ENCODE assay signal across 1 cellular context in the genomic region with DNA sequence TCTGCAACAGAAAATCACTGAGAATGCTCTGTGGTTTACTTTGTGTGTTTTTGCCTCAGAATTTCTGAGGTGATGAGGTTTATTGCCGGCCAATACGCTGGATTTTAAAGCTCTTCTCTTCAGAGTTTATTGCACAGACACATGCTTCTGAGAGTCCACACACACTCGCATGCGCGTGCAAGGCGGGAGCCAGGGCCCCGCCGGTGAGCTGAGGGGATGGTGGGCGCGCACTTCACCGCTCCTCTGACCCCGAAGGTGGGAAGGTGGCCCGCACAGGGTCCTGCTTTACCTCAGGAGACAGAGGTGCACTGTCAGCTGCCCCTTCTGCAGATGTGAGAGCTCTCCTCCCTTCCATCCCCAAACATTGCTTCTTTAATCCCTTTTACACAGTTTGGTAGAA.
TF ChIP-seq lines count a peak whose summit lies in the region.

No MANE protein-coding gene starts in this region.

TF ChIP-seq in H1, 55 proteins besides CTCF, POLR2A, EP300 and RAD21:
- no peak for TF ChIP-seq PHF8 (conservative IDR thresholded peaks at IDR 0.05; ENCODE audit: low read depth, low read length)
- TF ChIP-seq SIRT6 (IDR thresholded peaks at IDR 0.05; ENCODE audit: low read length), result no peak
- no peak for TF ChIP-seq JUN (IDR thresholded peaks at IDR 0.05; ENCODE audit: low read depth, low read length)
- TF ChIP-seq CBX8 (IDR thresholded peaks at IDR 0.05; ENCODE audit: borderline replicate concordance, low read depth, low read length), result no peak
